16 cellular contexts compared by ENCODE assay signal in genomic region chr4:155405059-155405458, GRCh38.
"Had no signal": no experiment of that assay in that cellular context is flagged by ENCODE, and none has a peak within 500 bp of the region (broad histone marks: within the 10 kb centered on the region; RNA-seq: fewer than 3 reads in every experiment).

No MANE protein-coding gene starts in this region.

- H3K9me3 ChIP-seq: adrenal gland, spleen, thoracic aorta, upper lobe of right lung had no signal

- H3K27ac ChIP-seq: adrenal gland, spleen, thoracic aorta, upper lobe of right lung had no signal

- H3K36me3 ChIP-seq: adrenal gland, spleen, thoracic aorta, upper lobe of right lung had no signal

- ATAC-seq: natural killer cell treated with Interleukin-12 subunit alpha and Interleukin-12 subunit beta and Interleukin-15 and Interleukin-18, amount 100 ng/mL, for 72 hours; right cardiac atrium; upper lobe of right lung had no signal

- DNase-seq: activated CD4-positive, alpha-beta T cell treated with anti-CD3 and anti-CD28 coated beads for 1 hour; activated CD4-positive, alpha-beta T cell treated with anti-CD3 and anti-CD28 coated beads, Interleukin-2, amount 50 U/mL, for 4 hours; activated naive CD4-positive, alpha-beta T cell treated with anti-CD3 and anti-CD28 coated beads, Interleukin-2, amount 10 ng/mL, durations not matched to agents 7 days and 5 days; adrenal gland; effector CD8-positive, alpha-beta T cell; glutamatergic neuron; hypothalamus; mesendoderm; right cardiac atrium; spleen; stimulated activated CD4-positive, alpha-beta T cell treated with anti-CD3 and anti-CD28 coated beads, Interleukin-1b, Interleukin-23, amount 100 ng/mL, for 48 hours; T-helper 1 cell; T1000; upper lobe of right lung had no signal

- H3K4me3 ChIP-seq: adrenal gland, spleen, thoracic aorta, upper lobe of right lung had no signal

- H3K4me1 ChIP-seq: adrenal gland, spleen had no signal

- H3K27me3 ChIP-seq: adrenal gland, spleen, upper lobe of right lung had no signal
